In genomic region chr2:239316562-239317465, GRCh38 we compare ENCODE assay signal across 9 cellular contexts.
DNase-seq lines count a peak whose midpoint lies in the region; ATAC-seq and TF ChIP-seq lines count a peak whose summit lies in the region.
"Had no signal": no experiment of that assay in that cellular context is flagged by ENCODE, and none has a peak within 500 bp of the region (broad histone marks: within the 10 kb centered on the region; RNA-seq: fewer than 3 reads in every experiment).

No MANE protein-coding gene starts in this region.

- no peaks in the 10 kb centered on the region for H4K20me1 ChIP-seq in MM.1S (ENCODE audit: insufficient read depth, low read length)

- no peak overlapping the region for H2AFZ ChIP-seq in MM.1S (ENCODE audit: low read length)

- no peak overlapping the region for H3K9ac ChIP-seq in MM.1S (ENCODE audit: low read length)

- peaks cover 84% of the 10 kb centered on the region for H3K79me2 ChIP-seq in MM.1S (ENCODE audit: low read length)

- POLR2A ChIA-PET in CD4-positive, alpha-beta memory T cell (lab: Charles Lee; ENCODE audit: partially characterized antibody), result interaction anchor here (0.9 to 1.2 kb wide), 3 partner anchors 10 to 46 kb away, joined by 3 to 4 read pairs (median 3); no protein-coding TSS in a partner anchor

- no peaks in the 10 kb centered on the region for H3K9me2 ChIP-seq in MM.1S (replicated peaks; ENCODE audit: insufficient read depth, low read length)

- no peak overlapping the region for H3K4me2 ChIP-seq in MM.1S (ENCODE audit: low read depth, low read length)

- H3F3A ChIP-seq in MM.1S (ENCODE audit: insufficient read depth, low read length), result 0 out of 2 replicates have a peak, but pooled peaks cover 2% of the 10 kb centered on the region

- peaks cover 22% of the 10 kb centered on the region for H3K4me1 ChIP-seq in CD4-positive, alpha-beta memory T cell (ENCODE audit: insufficient read depth, low read length)
- H3K4me1 ChIP-seq in MM.1S (ENCODE audit: low read length), result no peaks in the 10 kb centered on the region

- no peaks in the 10 kb centered on the region for H3K27me3 ChIP-seq in CD4-positive, alpha-beta memory T cell (ENCODE audit: insufficient read depth, low read length)
- H3K27me3 ChIP-seq in MM.1S (replicated peaks; ENCODE audit: insufficient read depth, low read length) (no peaks in the 10 kb centered on the region), WERI-Rb-1 (ENCODE audit: insufficient read depth, low read depth, severe bottlenecking) (no peaks in the 10 kb centered on the region)

- intact Hi-C loops in CD4-positive, alpha-beta memory T cell (cut with micrococcal nuclease), result no loop called here
- intact Hi-C loops in Right ventricle myocardium inferior (cut with DNase I), result loop anchor here (2.0 kb wide), 1 partner anchor 84 kb away; the partner anchor contains the start of gene HDAC4

- CTCF ChIA-PET in CD4-positive, alpha-beta memory T cell (lab: Charles Lee; ENCODE audit: partially characterized antibody), result interaction anchor here (1.5 kb wide), 1 partner anchor 19 kb away, joined by 4 read pairs; no protein-coding TSS in a partner anchor
- CTCF ChIA-PET in activated CD8-positive, alpha-beta memory T cell treated with anti-CD3 and anti-CD28 coated beads, Interleukin-2, amount 10 ng/mL, durations not matched to agents 7 days and 5 days (lab: Charles Lee), result interaction anchor here (1.0 to 2.0 kb wide), 3 partner anchors 11 to 41 kb away, joined by 4 to 9 read pairs (median 6); no protein-coding TSS in a partner anchor

- peaks cover 4 to 7% of the 10 kb centered on the region in 2 donors for H3K36me3 Mint-ChIP-seq in CD4-positive, alpha-beta memory T cell
- H3K36me3 Mint-ChIP-seq in activated CD8-positive, alpha-beta memory T cell treated with anti-CD3 and anti-CD28 coated beads, Interleukin-2, amount 10 ng/mL, durations not matched to agents 7 days and 5 days, result peaks cover 18% of the 10 kb centered on the region
- peaks cover 22% of the 10 kb centered on the region for H3K36me3 Mint-ChIP-seq in progenitor cell of endocrine pancreas (ENCODE audit: insufficient read depth)
- H3K36me3 Mint-ChIP-seq in stimulated activated memory B cell treated with anti-CD40 and anti-IgM and Interleukin-4, amounts not matched to agents 10 μg/mL and 1 μg/mL and 100 μg/mL, for 72 hours, result peaks cover 37% of the 10 kb centered on the region

- ATAC-seq in activated CD8-positive, alpha-beta memory T cell treated with anti-CD3 and anti-CD28 coated beads, Interleukin-2, amount 10 ng/mL, durations not matched to agents 7 days and 5 days, result no peak
- peak; percentile 89 for ATAC-seq in Right ventricle myocardium inferior
- ATAC-seq in stimulated activated memory B cell treated with anti-CD40 and anti-IgM and Interleukin-4, amounts not matched to agents 10 μg/mL and 1 μg/mL and 100 μg/mL, for 72 hours, result no peak

- peak overlapping the region in 2 of 8 donors; percentile 27 to 41 for H3K4me3 Mint-ChIP-seq in CD4-positive, alpha-beta memory T cell
- no peak overlapping the region for H3K4me3 Mint-ChIP-seq in activated CD8-positive, alpha-beta memory T cell treated with anti-CD3 and anti-CD28 coated beads, Interleukin-2, amount 10 ng/mL, durations not matched to agents 7 days and 5 days
- no peak overlapping the region for H3K4me3 Mint-ChIP-seq in progenitor cell of endocrine pancreas (ENCODE audit: low read depth)
- no peak overlapping the region for H3K4me3 Mint-ChIP-seq in stimulated activated memory B cell treated with anti-CD40 and anti-IgM and Interleukin-4, amounts not matched to agents 10 μg/mL and 1 μg/mL and 100 μg/mL, for 72 hours

- TF ChIP-seq CTCF in progenitor cell of endocrine pancreas (IDR thresholded peaks at IDR 0.05; ENCODE audit: unreplicated experiment), result no peak
- TF ChIP-seq CTCF in MM.1S (IDR thresholded peaks at IDR 0.05; ENCODE audit: low read length), result no peak
- no peak for TF ChIP-seq CTCF in WERI-Rb-1 (IDR thresholded peaks at IDR 0.05; ENCODE audit: low read depth, low read length)

- peaks cover 23 to 62% (median 38%) of the 10 kb centered on the region in 4 donors for H3K4me1 Mint-ChIP-seq in CD4-positive, alpha-beta memory T cell
- H3K4me1 Mint-ChIP-seq in activated CD8-positive, alpha-beta memory T cell treated with anti-CD3 and anti-CD28 coated beads, Interleukin-2, amount 10 ng/mL, durations not matched to agents 7 days and 5 days, result peaks cover 53% of the 10 kb centered on the region
- peaks cover 23% of the 10 kb centered on the region for H3K4me1 Mint-ChIP-seq in progenitor cell of endocrine pancreas (ENCODE audit: low read depth)
- peaks cover 45% of the 10 kb centered on the region for H3K4me1 Mint-ChIP-seq in stimulated activated memory B cell treated with anti-CD40 and anti-IgM and Interleukin-4, amounts not matched to agents 10 μg/mL and 1 μg/mL and 100 μg/mL, for 72 hours

- no peak overlapping the region for H3K27ac ChIP-seq in CD4-positive, alpha-beta memory T cell (ENCODE audit: low read depth, low read length)
- H3K27ac ChIP-seq in MM.1S (ENCODE audit: low read length) (no peak overlapping the region), WERI-Rb-1 (no peak overlapping the region)

- peak overlapping the region in 5 of 7 donors; percentile 55 to 81 (median 65) for H3K27ac Mint-ChIP-seq in CD4-positive, alpha-beta memory T cell
- peak overlapping the region; percentile 56 for H3K27ac Mint-ChIP-seq in activated CD8-positive, alpha-beta memory T cell treated with anti-CD3 and anti-CD28 coated beads, Interleukin-2, amount 10 ng/mL, durations not matched to agents 7 days and 5 days
- peak overlapping the region; percentile 87 for H3K27ac Mint-ChIP-seq in progenitor cell of endocrine pancreas
- no peak overlapping the region for H3K27ac Mint-ChIP-seq in stimulated activated memory B cell treated with anti-CD40 and anti-IgM and Interleukin-4, amounts not matched to agents 10 μg/mL and 1 μg/mL and 100 μg/mL, for 72 hours

- peaks cover 0 to 4% (median 0%) of the 10 kb centered on the region in 8 donors for H3K9me3 Mint-ChIP-seq in CD4-positive, alpha-beta memory T cell
- H3K9me3 Mint-ChIP-seq in activated CD8-positive, alpha-beta memory T cell treated with anti-CD3 and anti-CD28 coated beads, Interleukin-2, amount 10 ng/mL, durations not matched to agents 7 days and 5 days (ENCODE audit: low read depth), result peaks cover 2% of the 10 kb centered on the region
- H3K9me3 Mint-ChIP-seq in progenitor cell of endocrine pancreas (ENCODE audit: low read depth), result peaks cover 17% of the 10 kb centered on the region
- peaks cover 11% of the 10 kb centered on the region for H3K9me3 Mint-ChIP-seq in stimulated activated memory B cell treated with anti-CD40 and anti-IgM and Interleukin-4, amounts not matched to agents 10 μg/mL and 1 μg/mL and 100 μg/mL, for 72 hours

- H3K9me3 ChIP-seq in CD4-positive, alpha-beta memory T cell (ENCODE audit: control insufficient read depth in 1 of 2, low read length in 2 of 2), result no peaks in the 10 kb centered on the region
- no peaks in the 10 kb centered on the region for H3K9me3 ChIP-seq in MM.1S (replicated peaks; ENCODE audit: insufficient read depth, low read length)
- no peaks in the 10 kb centered on the region for H3K9me3 ChIP-seq in WERI-Rb-1 (ENCODE audit: severe bottlenecking)

- DNase-seq in CD4-positive, alpha-beta memory T cell, result no peak
- DNase-seq in activated CD8-positive, alpha-beta memory T cell treated with anti-CD3 and anti-CD28 coated beads, Interleukin-2, amount 10 ng/mL, durations not matched to agents 7 days and 5 days, result peak; percentile 38
- DNase-seq in Right ventricle myocardium inferior (ENCODE audit: missing footprints) (peak; percentile 88), progenitor cell of endocrine pancreas (ENCODE audit: low spot score, unreplicated experiment) (peak; percentile 5), MM.1S (no peak), WERI-Rb-1 (no peak), HuH-7.5 (ENCODE audit: low spot score) (no peak)
- DNase-seq: NCI-H2227 treated with DMSO at 0.1 percent for 48 hours had no signal

- H3K4me3 ChIP-seq in CD4-positive, alpha-beta memory T cell (ENCODE audit: low read length in 2 of 2), result no peak overlapping the region
- H3K4me3 ChIP-seq in MM.1S (ENCODE audit: low read length) (no peak overlapping the region), WERI-Rb-1 (ENCODE audit: low read depth, low read length) (no peak overlapping the region)

- H3K27me3 Mint-ChIP-seq in CD4-positive, alpha-beta memory T cell, result no peaks in the 10 kb centered on the region
- H3K27me3 Mint-ChIP-seq in activated CD8-positive, alpha-beta memory T cell treated with anti-CD3 and anti-CD28 coated beads, Interleukin-2, amount 10 ng/mL, durations not matched to agents 7 days and 5 days, result no peaks in the 10 kb centered on the region
- no peaks in the 10 kb centered on the region for H3K27me3 Mint-ChIP-seq in progenitor cell of endocrine pancreas
- no peaks in the 10 kb centered on the region for H3K27me3 Mint-ChIP-seq in stimulated activated memory B cell treated with anti-CD40 and anti-IgM and Interleukin-4, amounts not matched to agents 10 μg/mL and 1 μg/mL and 100 μg/mL, for 72 hours

- no peaks in the 10 kb centered on the region for H3K36me3 ChIP-seq in CD4-positive, alpha-beta memory T cell (ENCODE audit: insufficient read depth, low read length)
- H3K36me3 ChIP-seq in MM.1S (replicated peaks; ENCODE audit: insufficient read depth, low read length), result no peaks in the 10 kb centered on the region
- no peaks in the 10 kb centered on the region for H3K36me3 ChIP-seq in WERI-Rb-1

Comparison
In these comparisons a context has a peak if more than half of its experiments do, and no peak if none do; other contexts are left out.
1. DNase-seq: peak in activated CD8-positive, alpha-beta memory T cell treated with anti-CD3 and anti-CD28 coated beads, Interleukin-2, amount 10 ng/mL, durations not matched to agents 7 days and 5 days (single experiment), Right ventricle myocardium inferior (single experiment) and progenitor cell of endocrine pancreas (single experiment); none in CD4-positive, alpha-beta memory T cell (0 of 5), MM.1S (single experiment), WERI-Rb-1 (single experiment) and HuH-7.5 (single experiment).